1 cellular context compared by ENCODE assay signal in the genomic region with DNA sequence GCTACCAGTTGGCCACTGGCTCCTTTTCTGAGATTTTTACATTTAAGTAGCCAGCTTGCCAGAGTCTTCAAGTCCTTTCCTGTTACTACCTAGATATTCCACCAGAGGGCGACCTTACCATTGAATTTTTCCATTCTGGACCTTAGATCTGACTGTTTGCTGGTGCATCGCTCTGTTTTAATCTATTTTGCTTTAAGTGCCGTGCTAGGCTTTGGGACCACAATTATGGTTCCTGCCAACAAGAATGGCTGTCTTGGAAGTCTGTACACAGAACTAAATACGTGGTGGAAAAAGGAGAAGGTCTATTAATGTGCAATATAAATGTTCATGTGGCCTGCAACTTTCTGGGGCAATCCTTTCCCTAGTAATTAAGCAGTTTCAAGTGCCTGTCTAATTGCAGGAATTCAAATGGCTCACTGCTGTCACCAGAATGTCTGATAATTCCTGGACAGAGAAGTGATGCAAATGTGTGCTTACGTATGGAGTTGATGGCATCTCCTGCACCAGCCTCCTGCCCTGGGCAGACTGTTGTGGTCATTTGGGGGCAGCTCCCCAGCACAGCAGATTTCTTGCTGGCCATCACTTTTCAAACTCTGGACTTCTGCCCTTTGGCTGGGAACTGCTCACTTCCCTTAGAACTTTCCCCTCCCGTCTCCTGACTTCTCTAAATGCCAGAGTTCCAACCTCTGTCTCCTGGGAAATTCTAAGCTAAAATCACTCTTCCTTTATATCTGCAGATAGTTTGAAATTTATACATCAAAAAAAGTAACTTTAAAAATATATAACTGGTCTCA.
TF ChIP-seq lines count a peak whose summit lies in the region.

No MANE protein-coding gene starts in this region.

TF ChIP-seq in HepG2, 621 proteins besides CTCF, POLR2A, EP300 and RAD21:
- peak; percentile 74 for TF ChIP-seq STAG1 (CRISPR knock-in tag; IDR thresholded peaks at IDR 0.05)
- TF ChIP-seq, protein P1, sequence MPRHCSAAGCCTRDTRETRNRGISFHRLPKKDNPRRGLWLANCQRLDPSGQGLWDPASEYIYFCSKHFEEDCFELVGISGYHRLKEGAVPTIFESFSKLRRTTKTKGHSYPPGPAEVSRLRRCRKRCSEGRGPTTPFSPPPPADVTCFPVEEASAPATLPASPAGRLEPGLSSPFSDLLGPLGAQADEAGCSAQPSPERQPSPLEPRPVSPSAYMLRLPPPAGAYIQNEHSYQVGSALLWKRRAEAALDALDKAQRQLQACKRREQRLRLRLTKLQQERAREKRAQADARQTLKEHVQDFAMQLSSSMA (CRISPR knock-in tag; IDR thresholded peaks at IDR 0.05), result no peak
- no peak for TF ChIP-seq SMAD1 (CRISPR knock-in tag; IDR thresholded peaks at IDR 0.05; ENCODE audit: borderline replicate concordance, low read depth)
- TF ChIP-seq TOPORS (CRISPR knock-in tag; IDR thresholded peaks at IDR 0.05), result no peak
- TF ChIP-seq MIXL1 (CRISPR knock-in tag; IDR thresholded peaks at IDR 0.05), result 0 out of 2 replicates have a peak, but pooled peaks have one; percentile 20
- TF ChIP-seq, protein P2, sequence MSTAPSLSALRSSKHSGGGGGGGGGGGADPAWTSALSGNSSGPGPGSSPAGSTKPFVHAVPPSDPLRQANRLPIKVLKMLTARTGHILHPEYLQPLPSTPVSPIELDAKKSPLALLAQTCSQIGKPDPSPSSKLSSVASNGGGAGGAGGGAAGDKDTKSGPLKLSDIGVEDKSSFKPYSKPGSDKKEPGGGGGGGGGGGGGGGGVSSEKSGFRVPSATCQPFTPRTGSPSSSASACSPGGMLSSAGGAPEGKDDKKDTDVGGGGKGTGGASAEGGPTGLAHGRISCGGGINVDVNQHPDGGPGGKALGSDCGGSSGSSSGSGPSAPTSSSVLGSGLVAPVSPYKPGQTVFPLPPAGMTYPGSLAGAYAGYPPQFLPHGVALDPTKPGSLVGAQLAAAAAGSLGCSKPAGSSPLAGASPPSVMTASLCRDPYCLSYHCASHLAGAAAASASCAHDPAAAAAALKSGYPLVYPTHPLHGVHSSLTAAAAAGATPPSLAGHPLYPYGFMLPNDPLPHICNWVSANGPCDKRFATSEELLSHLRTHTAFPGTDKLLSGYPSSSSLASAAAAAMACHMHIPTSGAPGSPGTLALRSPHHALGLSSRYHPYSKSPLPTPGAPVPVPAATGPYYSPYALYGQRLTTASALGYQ (CRISPR knock-in tag; IDR thresholded peaks at IDR 0.05), result no peak
- TF ChIP-seq, protein P3, sequence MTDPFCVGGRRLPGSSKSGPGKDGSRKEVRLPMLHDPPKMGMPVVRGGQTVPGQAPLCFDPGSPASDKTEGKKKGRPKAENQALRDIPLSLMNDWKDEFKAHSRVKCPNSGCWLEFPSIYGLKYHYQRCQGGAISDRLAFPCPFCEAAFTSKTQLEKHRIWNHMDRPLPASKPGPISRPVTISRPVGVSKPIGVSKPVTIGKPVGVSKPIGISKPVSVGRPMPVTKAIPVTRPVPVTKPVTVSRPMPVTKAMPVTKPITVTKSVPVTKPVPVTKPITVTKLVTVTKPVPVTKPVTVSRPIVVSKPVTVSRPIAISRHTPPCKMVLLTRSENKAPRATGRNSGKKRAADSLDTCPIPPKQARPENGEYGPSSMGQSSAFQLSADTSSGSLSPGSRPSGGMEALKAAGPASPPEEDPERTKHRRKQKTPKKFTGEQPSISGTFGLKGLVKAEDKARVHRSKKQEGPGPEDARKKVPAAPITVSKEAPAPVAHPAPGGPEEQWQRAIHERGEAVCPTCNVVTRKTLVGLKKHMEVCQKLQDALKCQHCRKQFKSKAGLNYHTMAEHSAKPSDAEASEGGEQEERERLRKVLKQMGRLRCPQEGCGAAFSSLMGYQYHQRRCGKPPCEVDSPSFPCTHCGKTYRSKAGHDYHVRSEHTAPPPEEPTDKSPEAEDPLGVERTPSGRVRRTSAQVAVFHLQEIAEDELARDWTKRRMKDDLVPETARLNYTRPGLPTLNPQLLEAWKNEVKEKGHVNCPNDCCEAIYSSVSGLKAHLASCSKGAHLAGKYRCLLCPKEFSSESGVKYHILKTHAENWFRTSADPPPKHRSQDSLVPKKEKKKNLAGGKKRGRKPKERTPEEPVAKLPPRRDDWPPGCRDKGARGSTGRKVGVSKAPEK (CRISPR knock-in tag; IDR thresholded peaks at IDR 0.05; ENCODE audit: borderline replicate concordance), result no peak
- TF ChIP-seq ELF3 (CRISPR knock-in tag; IDR thresholded peaks at IDR 0.05), result 0 out of 2 replicates have a peak, but pooled peaks have one; percentile 29
- no peak for TF ChIP-seq ZNF33A (CRISPR knock-in tag; IDR thresholded peaks at IDR 0.05; ENCODE audit: borderline replicate concordance)
- TF ChIP-seq PAWR (CRISPR knock-in tag; IDR thresholded peaks at IDR 0.05; ENCODE audit: borderline replicate concordance), result no peak
- no peak for TF ChIP-seq TBX2 (CRISPR knock-in tag; IDR thresholded peaks at IDR 0.05; ENCODE audit: borderline replicate concordance)
- TF ChIP-seq ZFAT (CRISPR knock-in tag; conservative IDR thresholded peaks at IDR 0.05), result no peak
- no peak for TF ChIP-seq ATM (IDR thresholded peaks at IDR 0.05; ENCODE audit: borderline replicate concordance)
- no peak for TF ChIP-seq SKI (IDR thresholded peaks at IDR 0.05; ENCODE audit: partially characterized antibody)
- TF ChIP-seq SMC3 (IDR thresholded peaks at IDR 0.05; ENCODE audit: low read length), result peak; percentile 84
- TF ChIP-seq ZNF782 (CRISPR knock-in tag; IDR thresholded peaks at IDR 0.05; ENCODE audit: borderline replicate concordance), result no peak
- TF ChIP-seq EEA1 (CRISPR knock-in tag; IDR thresholded peaks at IDR 0.05; ENCODE audit: borderline replicate concordance), result no peak
